20 cellular contexts compared by ENCODE assay signal in the genomic region with DNA sequence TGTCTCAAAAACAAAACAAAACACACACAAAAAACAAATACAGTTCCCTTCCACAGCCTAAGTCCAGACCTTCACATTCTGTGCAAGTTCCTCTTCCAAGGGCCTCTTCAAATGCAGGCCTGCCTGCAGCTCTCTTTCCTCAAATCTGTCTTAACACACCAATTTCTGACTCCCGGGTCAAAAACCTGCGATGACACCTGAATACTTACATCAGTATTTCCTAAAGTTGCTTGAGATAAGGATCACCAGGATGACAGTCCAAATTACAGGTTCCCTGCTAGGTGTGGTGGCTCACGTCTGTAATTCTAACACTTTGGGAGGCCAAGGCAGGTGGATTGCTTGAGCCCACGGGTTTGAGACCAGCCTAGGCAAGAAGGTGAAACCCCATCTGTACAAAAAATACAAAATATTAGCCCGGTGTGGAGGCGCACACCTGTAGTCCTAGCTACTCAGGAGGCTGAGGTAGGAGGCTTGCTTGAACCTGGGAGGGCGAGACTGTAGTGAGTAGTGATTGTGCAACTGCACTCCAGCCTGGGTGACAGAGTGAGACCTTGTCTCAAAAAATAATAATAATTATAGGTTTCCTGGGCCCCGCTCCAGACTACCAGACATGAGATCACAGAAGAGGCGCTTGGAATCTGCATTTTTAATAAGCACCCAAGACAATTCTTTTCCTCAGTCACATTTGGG. TPM values are rescaled to one million over a fixed set of nuclear protein-coding genes. Genes with fewer than 3 reads are reported as not detected.
DNase-seq lines count a peak whose midpoint lies in the region; ATAC-seq, FAIRE-seq and TF ChIP-seq lines count a peak whose summit lies in the region.
"Had no signal": no experiment of that assay in that cellular context is flagged by ENCODE, and none has a peak within 500 bp of the region (broad histone marks: within the 10 kb centered on the region; RNA-seq: fewer than 3 reads in every experiment).

No MANE protein-coding gene starts in this region.

- DNase-seq in heart left ventricle (no peak), left cardiac atrium (no peak), K562 (ENCODE audit: extremely low read depth in 1 of 4, low spot score in 3 of 4) (no peak), upper lobe of left lung (no peak), KBM-7 (no peak)
- DNase-seq in stimulated activated naive CD4-positive, alpha-beta T cell (lab: John Stamatoyannopoulos, UW): no peak
- DNase-seq: ACHN; amniotic stem cell; CD4-positive, CD25-positive, alpha-beta regulatory T cell; DMS79 treated with DMSO at 0.1 percent for 48 hours; kidney; NCI-H2029; NCI-H510A; ovary; SIG-M5 had no signal

- FAIRE-seq in K562 (lab: Jason Lieb, UNC): no peak
- FAIRE-seq: kidney had no signal

- H3K36me3 ChIP-seq in heart left ventricle (no peaks in the 10 kb centered on the region), K562 (ENCODE audit: control insufficient read depth, insufficient read depth, low read length) (no peaks in the 10 kb centered on the region), parathyroid adenoma (ENCODE audit: control insufficient read depth, insufficient read depth, low read length) (no peaks in the 10 kb centered on the region), upper lobe of left lung (no peaks in the 10 kb centered on the region)
- H3K36me3 ChIP-seq: ovary had no signal

- no peak overlapping the region for H3K4me2 ChIP-seq in K562 (ENCODE audit: insufficient read depth, low read length)
- H3K4me2 ChIP-seq in parathyroid adenoma (ENCODE audit: low read length): no peak overlapping the region

- CTCF ChIA-PET in K562 (lab: Yijun Ruan, JAX; ENCODE audit: low intra/inter-chr PET ratio): no interaction called here

- no peak for TF ChIP-seq RAD21 in K562 (CRISPR knock-in tag; conservative IDR thresholded peaks at IDR 0.05 in 1 of 2, IDR thresholded peaks at IDR 0.05 in 1 of 2)

- peaks cover 0 to 32% (median 16%) of the 10 kb centered on the region in 12 donors for H3K4me1 ChIP-seq in heart left ventricle
- peaks cover 21 to 32% of the 10 kb centered on the region in 2 experiments; a peak in 4 of 5 replicates for H3K4me1 ChIP-seq in K562 (replicated peaks in 1 of 2; ENCODE audit: control insufficient read depth in 2 of 2, insufficient read depth in 2 of 2, low read length in 2 of 2)
- H3K4me1 ChIP-seq in parathyroid adenoma: peaks cover 27% of the 10 kb centered on the region
- H3K4me1 ChIP-seq in upper lobe of left lung: peaks cover 0 to 15% (median 10%) of the 10 kb centered on the region in 4 donors

- BruUV-seq in K562 (replicated peaks; lab: Mats Ljungman, UMichigan): no TSS peak

- WGBS in heart left ventricle, 4 donors: 86 to 94% (median 92%) methylated on average over 9 of the region's 9 CpGs
- 66% methylated on average over 9 of the region's 9 CpGs for WGBS in K562 (ENCODE audit: insufficient coverage, low coverage, missing lambda C conversion rate)
- WGBS in upper lobe of left lung, 2 donors: 88 to 98% methylated on average over 9 of the region's 9 CpGs

- peak overlapping the region in 11 of 12 donors; percentile 54 to 88 (median 78) for H3K27ac ChIP-seq in heart left ventricle
- H3K27ac ChIP-seq in K562 (ENCODE audit: extremely low read depth, low read depth, low read length): no peak overlapping the region
- H3K27ac ChIP-seq in parathyroid adenoma: no peak overlapping the region
- H3K27ac ChIP-seq in upper lobe of left lung: peak overlapping the region in 3 of 4 donors; percentile 2 to 51 (median 26)
- H3K27ac ChIP-seq: ovary had no signal

- H2AFZ ChIP-seq in K562 (ENCODE audit: low read depth, low read length) (peak overlapping the region; percentile 76), parathyroid adenoma (peak overlapping the region; percentile 51)

- no peaks in the 10 kb centered on the region for H3K79me2 ChIP-seq in K562 (ENCODE audit: control insufficient read depth, insufficient read depth, low read length)
- H3K79me2 ChIP-seq in parathyroid adenoma: no peaks in the 10 kb centered on the region

- TF ChIP-seq CTCF in heart left ventricle (IDR thresholded peaks at IDR 0.05): no peak
- no peak for TF ChIP-seq CTCF in K562 (IDR thresholded peaks at IDR 0.05 in 2 of 3, conservative IDR thresholded peaks at IDR 0.05 in 1 of 3; ENCODE audit: insufficient read depth in 2 of 3, low read depth in 1 of 3, low read length in 3 of 3)
- no peak for TF ChIP-seq CTCF in parathyroid adenoma (IDR thresholded peaks at IDR 0.05)
- TF ChIP-seq CTCF in upper lobe of left lung (IDR thresholded peaks at IDR 0.05): no peak

- no peaks in the 10 kb centered on the region for H3K9me1 ChIP-seq in K562 (ENCODE audit: control insufficient read depth, insufficient read depth, low read length)

- TF ChIP-seq EP300 in K562 (IDR thresholded peaks at IDR 0.05; ENCODE audit: low read length) (no peak), upper lobe of left lung (IDR thresholded peaks at IDR 0.05) (no peak)

- H3K4me3 ChIP-seq in heart left ventricle (no peak overlapping the region), K562 (no peak overlapping the region), parathyroid adenoma (ENCODE audit: low read depth, low read length) (no peak overlapping the region), upper lobe of left lung (no peak overlapping the region)
- H3K4me3 ChIP-seq: ovary had no signal

- H3K27me3 ChIP-seq in heart left ventricle (no peaks in the 10 kb centered on the region), K562 (ENCODE audit: control insufficient read depth in 2 of 2, insufficient read depth in 2 of 2, low read length in 2 of 2) (no peaks in the 10 kb centered on the region), parathyroid adenoma (ENCODE audit: control insufficient read depth, insufficient read depth, low read length) (no peaks in the 10 kb centered on the region), upper lobe of left lung (no peaks in the 10 kb centered on the region)
- H3K27me3 ChIP-seq: ovary had no signal

- POLR2A ChIA-PET in K562 (lab: Yijun Ruan, JAX): interaction anchor here (1.4 kb wide), 1 partner anchor 16 kb away, joined by 3 read pairs; no protein-coding TSS in a partner anchor

- in situ Hi-C loops in K562 (cut with MboI) (no loop called here), KBM-7 (cut with MboI; ENCODE audit: low pct_unique_long_range_greater_than_20kb, low sequenced_read_pairs) (no loop called here)

- intact Hi-C loops in heart left ventricle (cut with DNase I) (loop anchor here in 1 of 10 donors (5.0 kb wide), 2 partner anchors 65 to 95 kb away; no protein-coding TSS in a partner anchor), left cardiac atrium (cut with DNase I) (no loop called here), K562 (cut with micrococcal nuclease) (no loop called here)

- H3K9ac ChIP-seq in K562 (ENCODE audit: insufficient read depth in 1 of 2, low read depth in 2 of 2, low read length in 2 of 2) (no peak overlapping the region), parathyroid adenoma (no peak overlapping the region)

- no peaks in the 10 kb centered on the region for H4K20me1 ChIP-seq in K562 (replicated peaks; ENCODE audit: control insufficient read depth, insufficient read depth, low read length)

- no peak for TF ChIP-seq POLR2A in heart left ventricle (IDR thresholded peaks at IDR 0.05)
- TF ChIP-seq POLR2A in K562 (conservative IDR thresholded peaks at IDR 0.05): no peak
- no peak for TF ChIP-seq POLR2A in upper lobe of left lung (IDR thresholded peaks at IDR 0.05)

- H3K9me3 ChIP-seq in heart left ventricle (no peaks in the 10 kb centered on the region), K562 (replicated peaks; ENCODE audit: control insufficient read depth, insufficient read depth, low read depth, low read length) (no peaks in the 10 kb centered on the region), parathyroid adenoma (ENCODE audit: control insufficient read depth, low read length) (no peaks in the 10 kb centered on the region), upper lobe of left lung (no peaks in the 10 kb centered on the region)
- H3K9me3 ChIP-seq: ovary had no signal

- ATAC-seq in heart left ventricle: no peak
- ATAC-seq in left cardiac atrium: no peak
- no peak for ATAC-seq in K562
- ATAC-seq in upper lobe of left lung (ENCODE audit: low FRiP score in 2 of 2): no peak
- ATAC-seq in HG02981 (IDR thresholded peaks at IDR 0.05; ENCODE audit: unreplicated experiment): no peak

RNA-seq across cellular contexts. Expression of gene PARD6B, which starts 8.8 kb away (rescaled TPM):
- total RNA-seq in heart left ventricle (10 to 100 TPM in 1 of 9 donors, 1 to 10 TPM in 8; 2.7 to 12.2 (median 5.1) TPM), left cardiac atrium (1 to 10 TPM; 3.2 to 4.6 TPM), K562 (2014; rRNA removed) (5.5 and 5.9 TPM in 2 replicates), K562 (2014; rRNA removed; fragmentation: Illumina TruSeq; extraction: Trizol) (10.4 and 12.7 TPM in 2 replicates), K562 (2015; rRNA removed; fragmentation: Illumina TruSeq; extraction: Trizol) (9.0 and 9.8 TPM in 2 replicates), K562 (2021) (12.0 and 12.3 TPM in 2 replicates), upper lobe of left lung (10 to 100 TPM in 5 of 6 donors, 1 to 10 TPM in 1; 7.3 to 56.4 (median 43.4) TPM)
- polyA plus RNA-seq in heart left ventricle (1 to 10 TPM; 1.3 to 2.4 TPM), K562 (2011; rRNA removed) (4.5 and 5.3 TPM in 2 replicates), K562 (2014; fragmentation: Illumina TruSeq; extraction: Trizol) (1.7 and 2.5 TPM in 2 replicates), K562 (2014; fragmentation: Nextera tagmentation; extraction: Ambion mirVana) (1 to 10 TPM; 2.7 to 7.4 TPM), K562 (2014; rRNA removed) (2.5 and 2.6 TPM in 2 replicates)
- total RNA-seq in K562 (2011; cell fraction: chromatin; rRNA removed; ENCODE audit: low replicate concordance): 9.8 and 24.9 TPM in 2 replicates
- total RNA-seq in K562 (2011; cell fraction: nucleolus; rRNA removed): 5.3 and 6.2 TPM in 2 replicates
- total RNA-seq in K562 (2011; cell fraction: nucleoplasm; rRNA removed): 12.7 and 15.3 TPM in 2 replicates
- polyA plus RNA-seq in K562 (2011; cell fraction: cytosol; rRNA removed): 1.5 and 2.7 TPM in 2 replicates
- polyA plus RNA-seq in K562 (2011; cell fraction: nucleus; rRNA removed): 1.9 and 2.6 TPM in 2 replicates
- 0.96 and 1.2 TPM in 2 replicates for polyA plus RNA-seq in K562 (2012)
- 10.1 and 10.3 TPM in 2 replicates for polyA minus RNA-seq in K562 (2011; rRNA and poly(A)+ RNA removed)
- polyA minus RNA-seq in K562 (2011; cell fraction: cytosol; rRNA and poly(A)+ RNA removed): 5.6 and 5.7 TPM in 2 replicates
- 2.2 and 3.1 TPM in 2 replicates for polyA minus RNA-seq in K562 (2011; cell fraction: nucleus; rRNA and poly(A)+ RNA removed)

RNA-seq across cellular contexts. Expression of gene RIPOR3, which starts 31.3 kb away (rescaled TPM):
- 10 to 100 TPM in 2 of 9 donors, 1 to 10 TPM in 7; 2.4 to 10.4 (median 4.9) TPM for total RNA-seq in heart left ventricle
- 10 to 100 TPM in 1 of 2 donors, 1 to 10 TPM in 1; 3.0 to 20.7 TPM for polyA plus RNA-seq in heart left ventricle
- 1 to 10 TPM; 3.3 to 6.7 TPM for total RNA-seq in left cardiac atrium
- 220 and 451 TPM in 2 replicates for total RNA-seq in K562 (2011; cell fraction: chromatin; rRNA removed; ENCODE audit: low replicate concordance)
- total RNA-seq in K562 (2011; cell fraction: nucleolus; rRNA removed): 258 and 278 TPM in 2 replicates
- total RNA-seq in K562 (2011; cell fraction: nucleoplasm; rRNA removed): 187 and 217 TPM in 2 replicates
- total RNA-seq in K562 (2014; rRNA removed): 22.3 and 28.3 TPM in 2 replicates
- 9.2 and 15.5 TPM in 2 replicates for total RNA-seq in K562 (2014; rRNA removed; fragmentation: Illumina TruSeq; extraction: Trizol)
- 12.8 and 13.3 TPM in 2 replicates for total RNA-seq in K562 (2015; rRNA removed; fragmentation: Illumina TruSeq; extraction: Trizol)
- 43.3 and 46.1 TPM in 2 replicates for total RNA-seq in K562 (2021)
- polyA plus RNA-seq in K562 (2011; rRNA removed): 48.8 and 65.1 TPM in 2 replicates
- polyA plus RNA-seq in K562 (2011; cell fraction: cytosol; rRNA removed): 23.4 and 24.4 TPM in 2 replicates
- 468 and 642 TPM in 2 replicates for polyA plus RNA-seq in K562 (2011; cell fraction: nucleus; rRNA removed)
- 23.3 and 29.2 TPM in 2 replicates for polyA plus RNA-seq in K562 (2012)
- 21.4 and 23.4 TPM in 2 replicates for polyA plus RNA-seq in K562 (2014; fragmentation: Illumina TruSeq; extraction: Trizol)
- polyA plus RNA-seq in K562 (2014; fragmentation: Nextera tagmentation; extraction: Ambion mirVana): 1 to 10 TPM; 3.3 to 3.8 TPM
- 62.7 and 66.4 TPM in 2 replicates for polyA plus RNA-seq in K562 (2014; rRNA removed)
- polyA minus RNA-seq in K562 (2011; rRNA and poly(A)+ RNA removed): 12.5 and 15.4 TPM in 2 replicates
- polyA minus RNA-seq in K562 (2011; cell fraction: cytosol; rRNA and poly(A)+ RNA removed): 15.8 and 20.2 TPM in 2 replicates
- polyA minus RNA-seq in K562 (2011; cell fraction: nucleus; rRNA and poly(A)+ RNA removed): 65.3 and 73.8 TPM in 2 replicates
- total RNA-seq in upper lobe of left lung: 10 to 100 TPM in 2 of 6 donors, 1 to 10 TPM in 4; 2.1 to 36.7 (median 5.1) TPM
- total RNA-seq: activated CD8-positive, alpha-beta memory T cell treated with anti-CD3 and anti-CD28 coated beads for 36 hours; activated T-helper 2 cell treated with anti-CD3 and anti-CD28 coated beads, Interferon-gamma antibody, Interleukin-2, Interleukin-4, amounts not matched to agents 10 μg/mL and 5 μg/mL and 100 μg/mL, durations not matched to agents 14 hours and 24 hours and 36 hours; T-helper 2 cell treated with Interferon-gamma antibody and Interleukin-4, amounts not matched to agents 100 ng/mL and 5 ng/mL, for 36 hours had no signal

Comparison
In these comparisons a context has a peak if more than half of its experiments do, and no peak if none do; other contexts are left out.
1. H3K27ac ChIP-seq: peak in heart left ventricle (11 of 12) and upper lobe of left lung (3 of 4); none in K562 (single experiment) and parathyroid adenoma (single experiment).